In the genomic region with DNA sequence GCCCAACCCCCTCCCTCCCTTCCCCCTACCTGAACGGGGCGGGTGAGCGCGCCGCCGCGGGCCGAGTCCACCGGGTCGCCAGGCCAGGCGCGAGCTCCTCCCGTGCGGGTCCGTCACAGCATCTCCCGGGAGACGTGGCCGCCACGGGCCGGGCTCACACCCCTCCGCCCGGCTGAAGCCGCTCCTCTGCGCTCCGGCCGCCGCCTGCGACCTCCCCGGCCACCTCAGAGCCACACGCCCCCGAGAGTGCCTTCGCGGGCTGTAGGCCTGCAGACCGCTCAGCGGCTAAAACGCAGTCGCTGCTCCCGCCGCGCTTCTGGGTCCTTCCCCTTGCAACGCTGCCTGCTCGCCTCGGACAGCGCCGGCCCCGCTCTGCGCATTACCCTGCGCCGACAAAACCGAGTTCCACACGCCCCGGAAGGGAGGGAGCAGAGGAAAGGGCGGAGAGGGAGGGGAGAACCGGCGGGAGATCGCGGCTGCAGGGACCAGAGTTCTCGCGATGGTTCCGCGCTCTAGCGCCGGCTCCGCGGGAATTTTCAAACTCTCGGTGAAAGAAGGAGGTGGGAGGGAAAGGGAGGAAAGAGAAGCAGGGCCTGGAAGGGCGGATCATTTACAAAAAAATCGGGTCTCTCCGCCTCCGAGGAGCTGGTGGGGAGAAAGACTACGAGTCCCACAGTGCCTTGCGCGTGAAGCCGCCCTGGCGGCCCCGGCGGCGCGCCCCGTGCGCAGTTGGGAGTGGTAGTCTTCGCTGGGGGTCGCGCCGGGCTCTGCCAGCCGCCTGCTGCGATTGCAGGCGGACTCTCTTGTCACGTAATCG, we compare ENCODE assay signal across 1 cellular context.
TF ChIP-seq lines count a peak whose summit lies in the region.

A gene with protein sequence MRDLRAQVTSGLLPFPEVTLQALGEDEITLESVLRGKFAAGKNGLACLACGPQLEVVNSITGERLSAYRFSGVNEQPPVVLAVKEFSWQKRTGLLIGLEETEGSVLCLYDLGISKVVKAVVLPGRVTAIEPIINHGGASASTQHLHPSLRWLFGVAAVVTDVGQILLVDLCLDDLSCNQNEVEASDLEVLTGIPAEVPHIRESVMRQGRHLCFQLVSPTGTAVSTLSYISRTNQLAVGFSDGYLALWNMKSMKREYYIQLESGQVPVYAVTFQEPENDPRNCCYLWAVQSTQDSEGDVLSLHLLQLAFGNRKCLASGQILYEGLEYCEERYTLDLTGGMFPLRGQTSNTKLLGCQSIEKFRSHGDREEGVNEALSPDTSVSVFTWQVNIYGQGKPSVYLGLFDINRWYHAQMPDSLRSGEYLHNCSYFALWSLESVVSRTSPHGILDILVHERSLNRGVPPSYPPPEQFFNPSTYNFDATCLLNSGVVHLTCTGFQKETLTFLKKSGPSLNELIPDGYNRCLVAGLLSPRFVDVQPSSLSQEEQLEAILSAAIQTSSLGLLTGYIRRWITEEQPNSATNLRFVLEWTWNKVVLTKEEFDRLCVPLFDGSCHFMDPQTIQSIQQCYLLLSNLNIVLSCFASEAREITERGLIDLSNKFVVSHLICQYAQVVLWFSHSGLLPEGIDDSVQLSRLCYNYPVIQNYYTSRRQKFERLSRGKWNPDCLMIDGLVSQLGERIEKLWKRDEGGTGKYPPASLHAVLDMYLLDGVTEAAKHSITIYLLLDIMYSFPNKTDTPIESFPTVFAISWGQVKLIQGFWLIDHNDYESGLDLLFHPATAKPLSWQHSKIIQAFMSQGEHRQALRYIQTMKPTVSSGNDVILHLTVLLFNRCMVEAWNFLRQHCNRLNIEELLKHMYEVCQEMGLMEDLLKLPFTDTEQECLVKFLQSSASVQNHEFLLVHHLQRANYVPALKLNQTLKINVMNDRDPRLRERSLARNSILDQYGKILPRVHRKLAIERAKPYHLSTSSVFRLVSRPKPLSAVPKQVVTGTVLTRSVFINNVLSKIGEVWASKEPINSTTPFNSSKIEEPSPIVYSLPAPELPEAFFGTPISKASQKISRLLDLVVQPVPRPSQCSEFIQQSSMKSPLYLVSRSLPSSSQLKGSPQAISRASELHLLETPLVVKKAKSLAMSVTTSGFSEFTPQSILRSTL (N-terminal part only) (minus strand): TSS at position 400 of the 817 bp plus-strand sequence. CDS start 13,578 bp downstream, outside the sequence.

TF ChIP-seq in neural cell, 6 proteins besides CTCF, POLR2A, EP300 and RAD21 (continued from another document):
- TF ChIP-seq, protein P1, sequence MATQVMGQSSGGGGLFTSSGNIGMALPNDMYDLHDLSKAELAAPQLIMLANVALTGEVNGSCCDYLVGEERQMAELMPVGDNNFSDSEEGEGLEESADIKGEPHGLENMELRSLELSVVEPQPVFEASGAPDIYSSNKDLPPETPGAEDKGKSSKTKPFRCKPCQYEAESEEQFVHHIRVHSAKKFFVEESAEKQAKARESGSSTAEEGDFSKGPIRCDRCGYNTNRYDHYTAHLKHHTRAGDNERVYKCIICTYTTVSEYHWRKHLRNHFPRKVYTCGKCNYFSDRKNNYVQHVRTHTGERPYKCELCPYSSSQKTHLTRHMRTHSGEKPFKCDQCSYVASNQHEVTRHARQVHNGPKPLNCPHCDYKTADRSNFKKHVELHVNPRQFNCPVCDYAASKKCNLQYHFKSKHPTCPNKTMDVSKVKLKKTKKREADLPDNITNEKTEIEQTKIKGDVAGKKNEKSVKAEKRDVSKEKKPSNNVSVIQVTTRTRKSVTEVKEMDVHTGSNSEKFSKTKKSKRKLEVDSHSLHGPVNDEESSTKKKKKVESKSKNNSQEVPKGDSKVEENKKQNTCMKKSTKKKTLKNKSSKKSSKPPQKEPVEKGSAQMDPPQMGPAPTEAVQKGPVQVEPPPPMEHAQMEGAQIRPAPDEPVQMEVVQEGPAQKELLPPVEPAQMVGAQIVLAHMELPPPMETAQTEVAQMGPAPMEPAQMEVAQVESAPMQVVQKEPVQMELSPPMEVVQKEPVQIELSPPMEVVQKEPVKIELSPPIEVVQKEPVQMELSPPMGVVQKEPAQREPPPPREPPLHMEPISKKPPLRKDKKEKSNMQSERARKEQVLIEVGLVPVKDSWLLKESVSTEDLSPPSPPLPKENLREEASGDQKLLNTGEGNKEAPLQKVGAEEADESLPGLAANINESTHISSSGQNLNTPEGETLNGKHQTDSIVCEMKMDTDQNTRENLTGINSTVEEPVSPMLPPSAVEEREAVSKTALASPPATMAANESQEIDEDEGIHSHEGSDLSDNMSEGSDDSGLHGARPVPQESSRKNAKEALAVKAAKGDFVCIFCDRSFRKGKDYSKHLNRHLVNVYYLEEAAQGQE (IDR thresholded peaks at IDR 0.05; ENCODE audit: borderline replicate concordance) = peak; percentile 75
- peak; percentile 92 for TF ChIP-seq MXI1 (conservative IDR thresholded peaks at IDR 0.05; ENCODE audit: poor library complexity, severe bottlenecking)
- TF ChIP-seq TAF1 (IDR thresholded peaks at IDR 0.05; ENCODE audit: low read depth) = peak; percentile 90
- TF ChIP-seq POLR2AphosphoS5 (IDR thresholded peaks at IDR 0.05) = peak; percentile 97
- peak; percentile 10 for TF ChIP-seq SMC3 (conservative IDR thresholded peaks at IDR 0.05; ENCODE audit: poor library complexity)
TF ChIP-seq in neural cell: peak in this region for 5.
